In genomic region chr19:33554391-33554790, GRCh38 we compare ENCODE assay signal across 27 cellular contexts.
"Had no signal": no experiment of that assay in that cellular context is flagged by ENCODE, and none has a peak within 500 bp of the region (broad histone marks: within the 10 kb centered on the region; RNA-seq: fewer than 3 reads in every experiment).

No MANE protein-coding gene starts in this region.

- H3K9me3 ChIP-seq: left lung, lower lobe of right lung, testis, transverse colon had no signal

- H3K4me1 ChIP-seq: left lung, lower lobe of right lung, testis, transverse colon had no signal

- DNase-seq: activated CD4-positive, alpha-beta memory T cell treated with anti-CD3 and anti-CD28 coated beads, Interleukin-2, amount 10 ng/mL, durations not matched to agents 7 days and 5 days; activated CD4-positive, alpha-beta T cell treated with anti-CD3 and anti-CD28 coated beads for 1 hour; activated CD4-positive, alpha-beta T cell treated with anti-CD3 and anti-CD28 coated beads, Interleukin-2, amount 10 ng/mL, durations not matched to agents 7 days and 5 days; activated CD8-positive, alpha-beta memory T cell treated with anti-CD3 and anti-CD28 coated beads, Interleukin-2, amount 50 U/mL, for 48 hours; activated naive CD8-positive, alpha-beta T cell treated with anti-CD3 and anti-CD28 coated beads, Interleukin-2, amount 50 U/mL, for 24 hours; activated T-cell treated with anti-CD3 and anti-CD28 coated beads, Interleukin-2, amount 50 U/mL, for 24 hours; amygdala; dermis blood vessel endothelial cell; effector CD4-positive, alpha-beta T cell; left lung; lower lobe of right lung; mesendoderm; natural killer cell; stimulated activated CD4-positive, alpha-beta T cell treated with anti-CD3 and anti-CD28 coated beads, Interleukin-12 subunit alpha, Interleukin-12 subunit beta, amount 100 ng/mL, for 4 hours; stimulated activated CD4-positive, alpha-beta T cell treated with anti-CD3 and anti-CD28 coated beads, Interleukin-4, amount 100 ng/mL, for 1 hour; stimulated activated naive CD8-positive, alpha-beta T cell treated with anti-CD3 and anti-CD28 coated beads, Interleukin-15, Interleukin-2, amounts not matched to agents 100 U/mL and 50 U/mL, for 24 hours; T-helper 17 cell; T1000; testis; transverse colon; WERI-Rb-1 had no signal

- H3K36me3 ChIP-seq: left lung, lower lobe of right lung, transverse colon, WERI-Rb-1 had no signal

- H3K27me3 ChIP-seq: testis, transverse colon had no signal

- FAIRE-seq: colon, endometrium, frontal cortex, islet of Langerhans had no signal

- H3K27ac ChIP-seq: left lung, lower lobe of right lung, skin epidermis, testis, transverse colon, WERI-Rb-1 had no signal

- H3K4me3 ChIP-seq: left lung, lower lobe of right lung, skin epidermis, testis, transverse colon had no signal

- ATAC-seq: activated naive CD8-positive, alpha-beta T cell treated with anti-CD3 and anti-CD28 coated beads, Interleukin-2, amount 50 U/mL, for 24 hours; left lung; lower lobe of right lung; natural killer cell; sciatic nerve; stimulated activated naive CD8-positive, alpha-beta T cell treated with anti-CD3 and anti-CD28 coated beads, Interleukin-15, Interleukin-2, amounts not matched to agents 100 U/mL and 50 U/mL, for 24 hours; T-helper 17 cell had no signal
